Comparison of ENCODE assay signal across 8 cellular contexts in genomic region chr9:41064125-41064795, GRCh38.
DNase-seq lines count a peak whose midpoint lies in the region; ATAC-seq, FAIRE-seq and TF ChIP-seq lines count a peak whose summit lies in the region.
"Not testable (repeated sequence)": the region's sequence is repeated elsewhere in the genome, so short reads cannot be mapped to it uniquely, and the experiment has no call there.

No MANE protein-coding gene starts in this region.

- not testable (repeated sequence) for H4K20me1 ChIP-seq in HepG2 (ENCODE audit: insufficient read depth, low read length)

- H3K9me3 ChIP-seq in MG63; HepG2 (ENCODE audit: low read length): not testable (repeated sequence)

- peak overlapping the region; percentile 16 for H3K27ac Mint-ChIP-seq in central memory CD8-positive, alpha-beta T cell (ENCODE audit: low read depth)

- BruUV-seq in HepG2 (replicated peaks; lab: Mats Ljungman, UMichigan): not testable (repeated sequence)

- H3K27me3 ChIP-seq in MG63; HepG2 (ENCODE audit: control insufficient read depth in 1 of 2, insufficient read depth in 2 of 2, low read length in 2 of 2): not testable (repeated sequence)

- in situ Hi-C loops in HepG2 (cut with HindIII; ENCODE audit: extremely low pct_ligation_motif_present, low pct_unique_long_range_greater_than_20kb): not testable (repeated sequence)

- not testable (repeated sequence) for H3K79me2 ChIP-seq in HepG2 (ENCODE audit: insufficient read depth, low read length)

- not testable (repeated sequence) for H3K4me3 ChIP-seq in MG63; HepG2 (replicated peaks in 1 of 3; ENCODE audit: insufficient read depth in 1 of 3, low read depth in 2 of 3, low read length in 3 of 3)

- H3K4me1 Mint-ChIP-seq in central memory CD8-positive, alpha-beta T cell: peaks cover 18% of the 10 kb centered on the region

- not testable (repeated sequence) for H3K9me3 Mint-ChIP-seq in central memory CD8-positive, alpha-beta T cell

- not testable (repeated sequence) for TF ChIP-seq EP300 in HepG2 (IDR thresholded peaks at IDR 0.05; ENCODE audit: low read depth in 2 of 2, low read length in 2 of 2); HepG2 (CRISPR knock-in tag; IDR thresholded peaks at IDR 0.05; ENCODE audit: borderline replicate concordance)

- CTCF ChIA-PET in HepG2 (lab: Yijun Ruan, JAX; ENCODE audit: low intra/inter-chr PET ratio, low total read pairs): not testable (repeated sequence)

- H2AFZ ChIP-seq in HepG2 (ENCODE audit: low read length): not testable (repeated sequence)

- not testable (repeated sequence) for H3K36me3 ChIP-seq in MG63; HepG2 (replicated peaks in 1 of 2; ENCODE audit: control insufficient read depth in 1 of 2, insufficient read depth in 2 of 2, low read length in 2 of 2)

- not testable (repeated sequence) for H3K27me3 Mint-ChIP-seq in central memory CD8-positive, alpha-beta T cell

- peak; percentile 19 for DNase-seq in EL
- DNase-seq in MG63: peak; percentile 33
- peak; percentile 5 for DNase-seq in activated CD8-positive, alpha-beta memory T cell treated with anti-CD3 and anti-CD28 coated beads, Interleukin-2, amount 50 U/mL, for 1 hour (ENCODE audit: extremely low read depth)
- DNase-seq in central memory CD8-positive, alpha-beta T cell (ENCODE audit: low spot score in 2 of 2): peak in 1 of 2 donors; percentile 56
- not testable (repeated sequence) for DNase-seq in HepG2 (ENCODE audit: low spot score)
- peak; percentile 1 for DNase-seq in stimulated activated CD8-positive, alpha-beta memory T cell treated with anti-CD3 and anti-CD28 coated beads, Interleukin-12 subunit alpha, Interleukin-12 subunit beta, amount 100 ng/mL, for 24 hours (ENCODE audit: extremely low read depth)

- not testable (repeated sequence) for TF ChIP-seq POLR2A in HepG2 (IDR thresholded peaks at IDR 0.05; ENCODE audit: insufficient read depth in 1 of 2, low read depth in 2 of 2, low read length in 2 of 2)

- H3K4me3 Mint-ChIP-seq in central memory CD8-positive, alpha-beta T cell: peak overlapping the region; percentile 60

- not testable (repeated sequence) for TF ChIP-seq RAD21 in HepG2 (CRISPR knock-in tag; IDR thresholded peaks at IDR 0.05)

- not testable (repeated sequence) for H3K9ac ChIP-seq in HepG2 (ENCODE audit: insufficient read depth, low read depth, low read length)

- intact Hi-C loops in HepG2 (cut with micrococcal nuclease; ENCODE audit: unreplicated experiment): not testable (repeated sequence)

- FAIRE-seq in HepG2 (lab: Jason Lieb, UNC): not testable (repeated sequence)

- not testable (repeated sequence) for H3K36me3 Mint-ChIP-seq in central memory CD8-positive, alpha-beta T cell (ENCODE audit: insufficient read depth)

- POLR2A ChIA-PET in HepG2 (lab: Yijun Ruan, JAX): not testable (repeated sequence)

- ATAC-seq in GM21360 (IDR thresholded peaks at IDR 0.05; ENCODE audit: unreplicated experiment): peak; percentile 72
- ATAC-seq in HG03039 (IDR thresholded peaks at IDR 0.05; ENCODE audit: unreplicated experiment): peak; percentile 44
- ATAC-seq in central memory CD8-positive, alpha-beta T cell (replicated peaks; ENCODE audit: extremely low read depth, poor library complexity, severe bottlenecking): peak; percentile 88
- ATAC-seq in HepG2: peak; percentile 48; the same call in 2 of the 3 replicates

- 33% methylated on average over 7 of the region's 8 CpGs for WGBS in HepG2 (ENCODE audit: low lambda C conversion rate)

- not testable (repeated sequence) for H3K27ac ChIP-seq in HepG2 (ENCODE audit: extremely low read length, insufficient read depth, low read length)

- not testable (repeated sequence) for H3K4me1 ChIP-seq in HepG2 (ENCODE audit: insufficient read depth, low read length)

- not testable (repeated sequence) for H3K4me2 ChIP-seq in HepG2 (ENCODE audit: low read depth, low read length)

- not testable (repeated sequence) for TF ChIP-seq CTCF in HepG2 (CRISPR knock-in tag; IDR thresholded peaks at IDR 0.05)

TF ChIP-seq in HepG2, 621 proteins besides CTCF, POLR2A, EP300 and RAD21:
- peak; percentile 57 to 60; a peak in 3 of 4 replicates for TF ChIP-seq MAFK (conservative IDR thresholded peaks at IDR 0.05 in 1 of 2, IDR thresholded peaks at IDR 0.05 in 1 of 2; ENCODE audit: low read length in 2 of 2)
- peak; percentile 52; the same call in 1 of the 2 replicates for TF ChIP-seq MAFF (IDR thresholded peaks at IDR 0.05; ENCODE audit: low read depth, low read length)
